ENCODE assay signal across 8 cellular contexts in genomic region chr5:134227259-134227658, GRCh38. TPM values are rescaled to one million over a fixed set of nuclear protein-coding genes. Genes with fewer than 3 reads are reported as not detected.
DNase-seq lines count a peak whose midpoint lies in the region; ATAC-seq lines count a peak whose summit lies in the region.

No MANE protein-coding gene starts in this region.

- intact Hi-C loops in sciatic nerve (cut with DNase I): no loop called here

- no peak overlapping the region for H3K9ac ChIP-seq in adipocyte (ENCODE audit: low read length)

- no CpG with 5 or more reads among the region's 5 CpGs for WGBS in iPS DF 6.9 (ENCODE audit: insufficient coverage, insufficient read length)

- H3K27me3 ChIP-seq in adipocyte (replicated peaks; ENCODE audit: control insufficient read depth, insufficient read depth, low read length) (no peaks in the 10 kb centered on the region), iPS DF 6.9 (ENCODE audit: control insufficient read depth, insufficient read depth, low read length) (no peaks in the 10 kb centered on the region)

- H3K4me1 ChIP-seq in adipocyte (ENCODE audit: control insufficient read depth, insufficient read depth, low read length) (peaks cover 32% of the 10 kb centered on the region), iPS DF 6.9 (ENCODE audit: control insufficient read depth, insufficient read depth, low read length) (no peaks in the 10 kb centered on the region; the same call in 1 of the 2 replicates)

- H3K4me3 ChIP-seq in adipocyte (ENCODE audit: low read length) (peak overlapping the region; percentile 94), iPS DF 6.9 (ENCODE audit: low read length) (peak overlapping the region; percentile 94; the same call in 1 of the 2 replicates)

- H3K9me3 ChIP-seq in adipocyte (ENCODE audit: control insufficient read depth, low read length): no peaks in the 10 kb centered on the region
- H3K9me3 ChIP-seq in iPS DF 6.9 (ENCODE audit: control insufficient read depth, insufficient read depth, low read length): no peaks in the 10 kb centered on the region

- no peak overlapping the region for H3K27ac ChIP-seq in iPS DF 6.9 (ENCODE audit: low read length)

- H3K36me3 ChIP-seq in adipocyte (ENCODE audit: control insufficient read depth, insufficient read depth, low read length, severe bottlenecking) (no peaks in the 10 kb centered on the region), iPS DF 6.9 (ENCODE audit: control insufficient read depth, insufficient read depth, low read length) (no peaks in the 10 kb centered on the region)

- ATAC-seq in sciatic nerve: peak; percentile 44
- no peak for ATAC-seq in GM19395 (IDR thresholded peaks at IDR 0.05; ENCODE audit: unreplicated experiment)

- DNase-seq in ELF-1 (ENCODE audit: low read depth, low spot score): peak; percentile 74
- DNase-seq in NCI-H1930 (lab: John Stamatoyannopoulos, UW): peak; percentile 34 to 37
- DNase-seq in adipocyte (ENCODE audit: low read depth): peak; percentile 8
- no peak for DNase-seq in iPS DF 6.9 (ENCODE audit: low read depth, low spot score)
- peak; percentile 61 for DNase-seq in sciatic nerve (ENCODE audit: low spot score)
- no peak for DNase-seq in cortex of kidney (lab: John Stamatoyannopoulos, UW)
- no peak for DNase-seq in UCSD-AML1 (lab: John Stamatoyannopoulos, UW; ENCODE audit: unreplicated experiment)

RNA-seq across cellular contexts. Expression of gene PPP2CA, which starts 1.4 kb away (rescaled TPM):
- total RNA-seq in sciatic nerve: 100 TPM

RNA-seq across cellular contexts. Expression of gene SKP1, which starts 50.5 kb away (rescaled TPM):
- 295 TPM for total RNA-seq in sciatic nerve

Comparison
In these comparisons a context has a peak if more than half of its experiments do, and no peak if none do; other contexts are left out.
1. DNase-seq: peak in ELF-1 (single experiment), NCI-H1930 (2 of 2), adipocyte (single experiment) and sciatic nerve (single experiment); none in iPS DF 6.9 (single experiment), cortex of kidney (single experiment) and UCSD-AML1 (single experiment).